In the genomic region with DNA sequence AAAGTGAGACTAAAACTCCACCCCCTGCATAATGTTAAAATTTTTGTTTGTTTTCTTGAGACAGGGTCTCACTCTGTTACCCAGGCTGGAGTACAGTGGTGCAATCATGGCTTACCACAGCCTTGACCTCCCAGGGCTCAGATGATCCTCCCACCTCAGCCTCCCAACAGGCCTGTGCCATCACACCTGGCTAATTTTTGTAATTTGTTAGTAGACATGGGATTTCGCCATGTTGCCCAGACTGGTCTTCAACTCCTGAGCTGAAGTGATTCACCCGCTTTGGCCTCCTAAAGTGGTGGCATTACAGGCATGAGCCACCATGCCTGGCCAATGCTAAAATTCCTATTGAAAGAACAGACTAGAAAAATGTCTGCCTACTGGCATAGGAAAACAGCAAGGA, we compare ENCODE assay signal across 15 cellular contexts.
DNase-seq lines count a peak whose midpoint lies in the region; ATAC-seq, FAIRE-seq and TF ChIP-seq lines count a peak whose summit lies in the region.
"Had no signal": no experiment of that assay in that cellular context is flagged by ENCODE, and none has a peak within 500 bp of the region (broad histone marks: within the 10 kb centered on the region; RNA-seq: fewer than 3 reads in every experiment).

No MANE protein-coding gene starts in this region.

- no TSS peak for BruUV-seq in A673 (replicated peaks; lab: Mats Ljungman, UMichigan)

- H3K4me3 ChIP-seq in A673 (ENCODE audit: low read depth, low read length, poor library complexity, severe bottlenecking) = no peak overlapping the region
- no peak overlapping the region for H3K4me3 ChIP-seq in SJSA1
- H3K4me3 ChIP-seq in mucosa of descending colon = no peak overlapping the region
- H3K4me3 ChIP-seq: adrenal gland had no signal

- POLR2A ChIA-PET in A673 (lab: Charles Lee; ENCODE audit: low non-redundant PET) = no interaction called here

- no peaks in the 10 kb centered on the region for H3K27me3 ChIP-seq in A673 (replicated peaks; ENCODE audit: insufficient read depth, low read depth, low read length, poor library complexity)
- H3K27me3 ChIP-seq in SJSA1 (replicated peaks) = no peaks in the 10 kb centered on the region
- H3K27me3 ChIP-seq: adrenal gland had no signal

- CTCF ChIA-PET in A673 (lab: Charles Lee) = no interaction called here

- H3K4me1 ChIP-seq in A673 (ENCODE audit: insufficient read depth, low read length, poor library complexity, severe bottlenecking) (peaks cover 30% of the 10 kb centered on the region), SJSA1 (replicated peaks) (peaks cover 54% of the 10 kb centered on the region), mucosa of descending colon (ENCODE audit: low read depth) (peaks cover 3% of the 10 kb centered on the region)

- H3K27ac ChIP-seq in A673 (ENCODE audit: low read depth, low read length, poor library complexity, severe bottlenecking) (peak overlapping the region; percentile 66), SJSA1 (peak overlapping the region; percentile 85)
- H3K27ac ChIP-seq: RWPE1 had no signal

- no peak for DNase-seq in A673 (ENCODE audit: low spot score)
- peak; percentile 45 for DNase-seq in ELR (ENCODE audit: low read depth)
- peak in 1 of 2 experiments; percentile 35 for DNase-seq in SJSA1 (ENCODE audit: low read depth in 1 of 2, low spot score in 2 of 2)
- peak; percentile 49 for DNase-seq in glomerular visceral epithelial cell (ENCODE audit: extremely low spot score)
- no peak for DNase-seq in mucosa of descending colon
- no peak for DNase-seq in cerebellum (ENCODE audit: low spot score)
- DNase-seq in GM12892 (ENCODE audit: insufficient read length) = no peak
- DNase-seq: immature natural killer cell; NCI-H1694; NCI-H524 treated with DMSO at 0.1 percent for 48 hours; right cardiac atrium; stimulated activated naive CD8-positive, alpha-beta T cell treated with anti-CD3 and anti-CD28 coated beads, Interleukin-15, Interleukin-2, amounts not matched to agents 100 U/mL and 50 U/mL, for 24 hours had no signal

- TF ChIP-seq CTCF in A673 (conservative IDR thresholded peaks at IDR 0.05; ENCODE audit: low read depth, low read length) (no peak), mucosa of descending colon (IDR thresholded peaks at IDR 0.05) (no peak)

- intact Hi-C loops in A673 (cut with micrococcal nuclease; ENCODE audit: unreplicated experiment) = no loop called here
- intact Hi-C loops in mucosa of descending colon (cut with DNase I, micrococcal nuclease) = loop anchor here in 1 of 2 donors (10.0 kb wide), 1 partner anchor 288 kb away; no protein-coding TSS in a partner anchor

- ATAC-seq in mucosa of descending colon (no peak), HG03520 (IDR thresholded peaks at IDR 0.05; ENCODE audit: unreplicated experiment) (no peak)
- ATAC-seq: right cardiac atrium; stimulated activated naive CD8-positive, alpha-beta T cell treated with anti-CD3 and anti-CD28 coated beads, Interleukin-15, Interleukin-2, amounts not matched to agents 100 U/mL and 50 U/mL, for 24 hours had no signal

- FAIRE-seq in GM12892 (lab: Jason Lieb, UNC) = no peak

- TF ChIP-seq POLR2A in GM12892 (IDR thresholded peaks at IDR 0.05; ENCODE audit: low read depth, low read length) = no peak

- H3K36me3 ChIP-seq in A673 (ENCODE audit: insufficient read depth, low read length, poor library complexity, severe bottlenecking) = no peaks in the 10 kb centered on the region
- peaks cover 41% of the 10 kb centered on the region for H3K36me3 ChIP-seq in SJSA1
- no peaks in the 10 kb centered on the region for H3K36me3 ChIP-seq in mucosa of descending colon (ENCODE audit: low read depth)
- H3K36me3 ChIP-seq: adrenal gland had no signal

- H3K9me3 ChIP-seq in A673 (ENCODE audit: low read depth, low read length, poor library complexity, severe bottlenecking) (no peaks in the 10 kb centered on the region), SJSA1 (replicated peaks) (no peaks in the 10 kb centered on the region), mucosa of descending colon (no peaks in the 10 kb centered on the region)
- H3K9me3 ChIP-seq: adrenal gland had no signal

Comparison
In these comparisons a context has a peak if more than half of its experiments do, and no peak if none do; other contexts are left out.
1. DNase-seq: peak in ELR (single experiment) and glomerular visceral epithelial cell (single experiment); none in A673 (single experiment), mucosa of descending colon (0 of 3), cerebellum (single experiment) and GM12892 (single experiment).